ENCODE assay signal across 8 cellular contexts in the genomic region with DNA sequence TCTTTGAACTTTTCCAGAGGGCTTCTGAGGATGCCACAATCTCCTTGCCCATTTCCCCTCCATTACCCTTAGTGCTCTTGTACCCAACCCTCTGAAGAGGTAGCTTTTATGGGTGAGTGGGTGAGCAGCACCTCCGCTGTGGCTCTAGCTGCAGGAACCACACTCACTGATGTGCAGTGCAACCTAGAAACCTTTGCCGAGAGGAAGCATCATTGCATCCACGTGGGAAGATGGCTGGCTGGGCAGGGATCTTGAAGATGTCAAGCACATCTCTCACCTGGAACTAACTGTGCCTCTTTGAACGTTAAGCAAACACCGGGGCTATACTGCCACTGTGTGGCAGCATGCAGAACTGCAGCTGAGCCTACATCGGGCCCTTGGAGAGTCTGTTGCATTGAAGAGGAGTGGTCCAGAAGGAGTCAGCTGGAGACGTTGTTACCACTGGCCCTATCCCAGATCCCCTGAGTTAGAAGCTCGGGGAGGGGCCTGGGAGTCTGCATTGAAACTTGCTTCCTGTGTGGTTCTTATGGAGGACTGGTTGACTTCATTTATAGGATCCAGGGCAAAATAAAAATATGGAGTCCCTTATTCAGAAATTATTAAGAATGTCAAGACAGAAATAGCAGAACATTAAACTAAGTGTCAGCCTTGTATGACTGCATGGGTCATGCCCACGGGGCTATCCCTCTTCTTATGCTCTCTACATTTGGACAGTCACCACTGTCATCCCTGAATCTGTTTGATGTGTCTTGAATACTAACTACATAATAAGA. TPM values are rescaled to one million over a fixed set of nuclear protein-coding genes. Genes with fewer than 3 reads are reported as not detected.
DNase-seq lines count a peak whose midpoint lies in the region; ATAC-seq and TF ChIP-seq lines count a peak whose summit lies in the region.

No MANE protein-coding gene starts in this region.

- no peak overlapping the region for H2AFZ ChIP-seq in neural cell (ENCODE audit: low read depth, low read length)

- H3F3A ChIP-seq in neural cell (ENCODE audit: insufficient read depth, low read length, poor library complexity, severe bottlenecking) = no peaks in the 10 kb centered on the region

- H3K27me3 Mint-ChIP-seq in activated T-cell treated with anti-CD3 and anti-CD28 coated beads, Interleukin-2, amount 50 U/mL, for 72 hours (ENCODE audit: low read depth) = peaks cover 14% of the 10 kb centered on the region

- H3K27ac Mint-ChIP-seq in activated T-cell treated with anti-CD3 and anti-CD28 coated beads, Interleukin-2, amount 50 U/mL, for 72 hours = no peak overlapping the region

- H3K9me3 Mint-ChIP-seq in activated T-cell treated with anti-CD3 and anti-CD28 coated beads, Interleukin-2, amount 50 U/mL, for 72 hours = no peaks in the 10 kb centered on the region

- no peaks in the 10 kb centered on the region for H3K9me3 ChIP-seq in neural cell (ENCODE audit: low read length)

- H3K9me2 ChIP-seq in neural cell (ENCODE audit: insufficient read depth, low read length) = no peaks in the 10 kb centered on the region

- H3K4me1 Mint-ChIP-seq in activated T-cell treated with anti-CD3 and anti-CD28 coated beads, Interleukin-2, amount 50 U/mL, for 72 hours (ENCODE audit: low read depth) = no peaks in the 10 kb centered on the region

- no peak overlapping the region for H3K4me2 ChIP-seq in neural cell (ENCODE audit: low read length)

- peak; percentile 99 for TF ChIP-seq CTCF in neural cell (IDR thresholded peaks at IDR 0.05; ENCODE audit: poor library complexity, severe bottlenecking)

- H3K36me3 Mint-ChIP-seq in activated T-cell treated with anti-CD3 and anti-CD28 coated beads, Interleukin-2, amount 50 U/mL, for 72 hours (ENCODE audit: insufficient read depth in 2 of 2) = no peaks in the 10 kb centered on the region

- no peak overlapping the region for H3K9ac ChIP-seq in neural cell (ENCODE audit: low read length)

- peak; percentile 100 for TF ChIP-seq RAD21 in neural cell (conservative IDR thresholded peaks at IDR 0.05)

- no peaks in the 10 kb centered on the region for H3K27me3 ChIP-seq in neural cell (ENCODE audit: insufficient read depth, low read depth, low read length)

- H3K4me3 ChIP-seq in neural cell (ENCODE audit: low read length) = no peak overlapping the region

- no peaks in the 10 kb centered on the region for H3K36me3 ChIP-seq in neural cell (ENCODE audit: insufficient read depth, low read length)

- DNase-seq in Caki2 (ENCODE audit: low read depth) (peak; percentile 64), KG1 (lab: John Stamatoyannopoulos, UW) (peak; percentile 32), OCI-M2 (lab: John Stamatoyannopoulos, UW; ENCODE audit: unreplicated experiment) (peak; percentile 33), fibroblast of peridontal ligament (ENCODE audit: extremely low read depth) (peak; percentile 70), superior temporal gyrus (ENCODE audit: extremely low spot score) (peak; percentile 94)
- DNase-seq in activated T-cell treated with anti-CD3 and anti-CD28 coated beads, Interleukin-2, amount 50 U/mL, for 72 hours = peak; percentile 56 to 75

- ATAC-seq in GM21526 (IDR thresholded peaks at IDR 0.05; ENCODE audit: low FRiP score, unreplicated experiment) = peak; percentile 76
- ATAC-seq in activated T-cell treated with anti-CD3 and anti-CD28 coated beads, Interleukin-2, amount 50 U/mL, for 72 hours (replicated peaks in 1 of 2) = peak; percentile 81 to 83

- no peak overlapping the region for H3K4me3 Mint-ChIP-seq in activated T-cell treated with anti-CD3 and anti-CD28 coated beads, Interleukin-2, amount 50 U/mL, for 72 hours

- no peaks in the 10 kb centered on the region for H4K20me1 ChIP-seq in neural cell (ENCODE audit: insufficient read depth)

- no peaks in the 10 kb centered on the region for H3K79me2 ChIP-seq in neural cell (replicated peaks; ENCODE audit: insufficient read depth, low read length)

- H3K27ac ChIP-seq in neural cell (ENCODE audit: low read length) = no peak overlapping the region

- TF ChIP-seq EP300 in neural cell (conservative IDR thresholded peaks at IDR 0.05; ENCODE audit: poor library complexity, severe bottlenecking) = no peak

- in situ Hi-C loops in Caki2 (cut with HindIII; ENCODE audit: low pct_unique_long_range_greater_than_20kb, low sequenced_read_pairs) = no loop called here

TF ChIP-seq in neural cell, 6 proteins besides CTCF, POLR2A, EP300 and RAD21:
- TF ChIP-seq MXI1 (conservative IDR thresholded peaks at IDR 0.05; ENCODE audit: poor library complexity, severe bottlenecking) = peak; percentile 81
- no peak for TF ChIP-seq TAF1 (IDR thresholded peaks at IDR 0.05; ENCODE audit: low read depth)
- peak; percentile 100 for TF ChIP-seq SMC3 (conservative IDR thresholded peaks at IDR 0.05; ENCODE audit: poor library complexity)

RNA-seq across cellular contexts. Expression of a gene that starts 28.7 kb away (rescaled TPM):
- 0.07 and 0.26 TPM in 2 replicates for total RNA-seq in Caki2 (2014; rRNA removed; shearing (Covaris generic); ENCODE audit: low replicate concordance)
- not detected for total RNA-seq in activated T-cell treated with anti-CD3 and anti-CD28 coated beads, Interleukin-2, amount 50 U/mL, for 72 hours
- 1.6 and 2.1 TPM in 2 replicates for polyA plus RNA-seq in neural cell
- polyA minus RNA-seq in neural cell = 1.9 TPM in 2 replicates

RNA-seq across cellular contexts. Expression of a gene that starts 33.4 kb away (rescaled TPM):
- 110 TPM in 2 replicates for total RNA-seq in Caki2 (2014; rRNA removed; shearing (Covaris generic); ENCODE audit: low replicate concordance)
- total RNA-seq in activated T-cell treated with anti-CD3 and anti-CD28 coated beads, Interleukin-2, amount 50 U/mL, for 72 hours = 1 to 10 TPM; 3.6 to 7.4 TPM
- 150 and 174 TPM in 2 replicates for polyA plus RNA-seq in neural cell
- polyA minus RNA-seq in neural cell = 124 and 128 TPM in 2 replicates

Comparison
In these comparisons a context has a peak if more than half of its experiments do, and no peak if none do; other contexts are left out.
1. DNase-seq: peak in every context shown above with its lines; median percentile 94 in superior temporal gyrus; 70 in fibroblast of peridontal ligament; 66 in activated T-cell treated with anti-CD3 and anti-CD28 coated beads, Interleukin-2, amount 50 U/mL, for 72 hours; 64 in Caki2; 33 in OCI-M2; 32 in KG1.
2. RNA of a gene that starts 33.4 kb away (total RNA-seq): 110 TPM in Caki2; 3.6 to 7.4 TPM in activated T-cell treated with anti-CD3 and anti-CD28 coated beads, Interleukin-2, amount 50 U/mL, for 72 hours; every median in the first group is over 10 times any median in the second.